12 cellular contexts compared by ENCODE assay signal in genomic region chr21:45299026-45299863, GRCh38. TPM values are rescaled to one million over a fixed set of nuclear protein-coding genes. Genes with fewer than 3 reads are reported as not detected.
A peak's percentile ranks its signal among the peaks of the same experiment; 100 is the strongest.
DNase-seq lines count a peak whose midpoint lies in the region; ATAC-seq and TF ChIP-seq lines count a peak whose summit lies in the region.
"Had no signal": no experiment of that assay in that cellular context is flagged by ENCODE, and none has a peak within 500 bp of the region (broad histone marks: within the 10 kb centered on the region; RNA-seq: fewer than 3 reads in every experiment).

No MANE protein-coding gene starts in this region.

- peaks cover 7% of the 10 kb centered on the region for H3K4me1 ChIP-seq in parathyroid adenoma
- H3K4me1 ChIP-seq: HAP-1 had no signal

- in situ Hi-C loops in brain microvascular endothelial cell (cut with HindIII; ENCODE audit: low pct_ligation_motif_present, low sequenced_read_pairs): no loop called here

- H2AFZ ChIP-seq in parathyroid adenoma: no peak overlapping the region

- peak overlapping the region in 1 of 6 donors; percentile 18 for H3K27ac Mint-ChIP-seq in immature natural killer cell
- H3K27ac Mint-ChIP-seq: naive B cell had no signal

- H3K36me3 Mint-ChIP-seq in immature natural killer cell: no peaks in the 10 kb centered on the region
- H3K36me3 Mint-ChIP-seq: naive B cell had no signal

- H3K27ac ChIP-seq in brain microvascular endothelial cell: peak overlapping the region; percentile 99
- H3K27ac ChIP-seq in parathyroid adenoma: peak overlapping the region; percentile 53

- H3K4me1 Mint-ChIP-seq in immature natural killer cell: no peaks in the 10 kb centered on the region
- H3K4me1 Mint-ChIP-seq: naive B cell had no signal

- peaks cover 5 to 8% (median 5%) of the 10 kb centered on the region in 3 donors for H3K27me3 Mint-ChIP-seq in immature natural killer cell (ENCODE audit: low read depth in 3 of 3)

- H3K4me3 Mint-ChIP-seq in immature natural killer cell: no peak overlapping the region
- H3K4me3 Mint-ChIP-seq: naive B cell had no signal

- H3K9me3 Mint-ChIP-seq in immature natural killer cell: no peaks in the 10 kb centered on the region
- H3K9me3 Mint-ChIP-seq: naive B cell had no signal

- no peak for TF ChIP-seq CTCF in brain microvascular endothelial cell (IDR thresholded peaks at IDR 0.05; ENCODE audit: low read depth, low read length, missing control alignments)
- TF ChIP-seq CTCF in parathyroid adenoma (IDR thresholded peaks at IDR 0.05): no peak

- H3K9me3 ChIP-seq in parathyroid adenoma (ENCODE audit: control insufficient read depth, low read length): no peaks in the 10 kb centered on the region
- H3K9me3 ChIP-seq: HAP-1 had no signal

- intact Hi-C loops in left ventricle myocardium superior (cut with micrococcal nuclease): no loop called here

- H3K27me3 ChIP-seq in brain microvascular endothelial cell (replicated peaks): no peaks in the 10 kb centered on the region
- H3K27me3 ChIP-seq in parathyroid adenoma (ENCODE audit: control insufficient read depth, insufficient read depth, low read length): no peaks in the 10 kb centered on the region

- no peaks in the 10 kb centered on the region for H3K79me2 ChIP-seq in parathyroid adenoma

- no peak overlapping the region for H3K4me2 ChIP-seq in parathyroid adenoma (ENCODE audit: low read length)

- peak; percentile 57 for ATAC-seq in left ventricle myocardium superior
- no peak for ATAC-seq in HG02678 (IDR thresholded peaks at IDR 0.05; ENCODE audit: unreplicated experiment)
- no peak for ATAC-seq in HG03565 (IDR thresholded peaks at IDR 0.05; ENCODE audit: unreplicated experiment)

- H3K4me3 ChIP-seq in brain microvascular endothelial cell (ENCODE audit: low read depth, low read length): no peak overlapping the region
- no peak overlapping the region for H3K4me3 ChIP-seq in parathyroid adenoma (ENCODE audit: low read depth, low read length)
- H3K4me3 ChIP-seq: HAP-1 had no signal

- DNase-seq in Daoy (ENCODE audit: low read depth) (peak; percentile 2), brain microvascular endothelial cell (peak; percentile 75), left ventricle myocardium superior (peak; percentile 84), immature natural killer cell (no peak), EL (no peak)
- DNase-seq: naive B cell, NCI-H1092, NCI-H510A had no signal

- no peaks in the 10 kb centered on the region for H3K36me3 ChIP-seq in brain microvascular endothelial cell (replicated peaks)
- no peaks in the 10 kb centered on the region for H3K36me3 ChIP-seq in parathyroid adenoma (ENCODE audit: control insufficient read depth, insufficient read depth, low read length)
- H3K36me3 ChIP-seq: HAP-1 had no signal

- H3K9ac ChIP-seq in parathyroid adenoma: no peak overlapping the region

RNA-seq across cellular contexts. Expression of gene POFUT2, which starts 11.6 kb away (rescaled TPM):
- total RNA-seq in Daoy (2014; rRNA removed; shearing (Covaris generic)): 22.6 and 27.3 TPM in 2 replicates
- 15.7 TPM for total RNA-seq in left ventricle myocardium superior
- 1 to 10 TPM; 1.1 to 5.2 (median 4.7) TPM for polyA plus RNA-seq in immature natural killer cell

Comparison
In these comparisons a context has a peak if more than half of its experiments do, and no peak if none do; other contexts are left out.
1. DNase-seq: peak in Daoy (single experiment), brain microvascular endothelial cell (single experiment) and left ventricle myocardium superior (single experiment); none in immature natural killer cell (0 of 3) and EL (single experiment).